9 cellular contexts compared by ENCODE assay signal in genomic region chr9:134293576-134294227, GRCh38. TPM values are rescaled to one million over a fixed set of nuclear protein-coding genes. Genes with fewer than 3 reads are reported as not detected.
DNase-seq lines count a peak whose midpoint lies in the region; ATAC-seq, FAIRE-seq and TF ChIP-seq lines count a peak whose summit lies in the region.
"Had no signal": no experiment of that assay in that cellular context is flagged by ENCODE, and none has a peak within 500 bp of the region (broad histone marks: within the 10 kb centered on the region; RNA-seq: fewer than 3 reads in every experiment).

No MANE protein-coding gene starts in this region.

- H3K18ac ChIP-seq in mesendoderm (ENCODE audit: low read length) = no peak overlapping the region

- H3K4me2 ChIP-seq in endothelial cell of umbilical vein (ENCODE audit: insufficient read depth, low read length) (no peak overlapping the region), mesendoderm (ENCODE audit: low read length) (no peak overlapping the region)

- H3K4me3 Mint-ChIP-seq in naive thymus-derived CD4-positive, alpha-beta T cell = peak overlapping the region in 9 of 10 donors; percentile 34 to 81 (median 69)
- no peak overlapping the region for H3K4me3 Mint-ChIP-seq in activated CD8-positive, alpha-beta T cell treated with anti-CD3 and anti-CD28 coated beads for 36 hours

- TF ChIP-seq POLR2A in endothelial cell of umbilical vein (IDR thresholded peaks at IDR 0.05; ENCODE audit: low read depth, low read length) (no peak), GM12892 (IDR thresholded peaks at IDR 0.05; ENCODE audit: low read depth, low read length) (no peak)

- no peaks in the 10 kb centered on the region for H3K9me3 Mint-ChIP-seq in naive thymus-derived CD4-positive, alpha-beta T cell
- H3K9me3 Mint-ChIP-seq in activated CD8-positive, alpha-beta T cell treated with anti-CD3 and anti-CD28 coated beads for 36 hours = no peaks in the 10 kb centered on the region

- ATAC-seq in naive thymus-derived CD4-positive, alpha-beta T cell = peak; percentile 54
- ATAC-seq in activated CD8-positive, alpha-beta T cell treated with anti-CD3 and anti-CD28 coated beads for 36 hours = no peak
- no peak for ATAC-seq in HG02970 (IDR thresholded peaks at IDR 0.05; ENCODE audit: low FRiP score, unreplicated experiment)

- POLR2A ChIA-PET in AG04449 (lab: Yijun Ruan, JAX) = no interaction called here
- POLR2A ChIA-PET in endothelial cell of umbilical vein (lab: Charles Lee) = no interaction called here
- POLR2A ChIA-PET in naive thymus-derived CD4-positive, alpha-beta T cell (lab: Charles Lee) = interaction anchor here (0.8 kb wide), 1 partner anchor 111 kb away, joined by 3 read pairs; no protein-coding TSS in a partner anchor
- POLR2A ChIA-PET in activated CD8-positive, alpha-beta T cell treated with anti-CD3 and anti-CD28 coated beads for 36 hours (lab: Charles Lee) = no interaction called here

- no peaks in the 10 kb centered on the region for H3K36me3 Mint-ChIP-seq in naive thymus-derived CD4-positive, alpha-beta T cell
- no peaks in the 10 kb centered on the region for H3K36me3 Mint-ChIP-seq in activated CD8-positive, alpha-beta T cell treated with anti-CD3 and anti-CD28 coated beads for 36 hours (ENCODE audit: low read depth)

- H2BK15ac ChIP-seq in mesendoderm (replicated peaks; ENCODE audit: low read depth) = no peak overlapping the region

- dilution Hi-C loops in endothelial cell of umbilical vein (cut with MboI; ENCODE audit: extremely low pct_ligation_motif_present, low sequenced_read_pairs) = no loop called here

- intact Hi-C loops in endothelial cell of umbilical vein (cut with micrococcal nuclease) = no loop called here
- intact Hi-C loops in naive thymus-derived CD4-positive, alpha-beta T cell (cut with micrococcal nuclease) = no loop called here
- intact Hi-C loops in activated CD8-positive, alpha-beta T cell treated with anti-CD3 and anti-CD28 coated beads for 36 hours (cut with micrococcal nuclease) = no loop called here

- H3K27me3 Mint-ChIP-seq in naive thymus-derived CD4-positive, alpha-beta T cell = no peaks in the 10 kb centered on the region
- H3K27me3 Mint-ChIP-seq in activated CD8-positive, alpha-beta T cell treated with anti-CD3 and anti-CD28 coated beads for 36 hours = no peaks in the 10 kb centered on the region

- H2AFZ ChIP-seq in endothelial cell of umbilical vein (ENCODE audit: low read depth, low read length) = peak overlapping the region; percentile 46

- H3K27ac Mint-ChIP-seq in naive thymus-derived CD4-positive, alpha-beta T cell = peak overlapping the region in 3 of 9 donors; percentile 42 to 81 (median 70)
- H3K27ac Mint-ChIP-seq in activated CD8-positive, alpha-beta T cell treated with anti-CD3 and anti-CD28 coated beads for 36 hours = no peak overlapping the region

- H3K4me1 ChIP-seq in endothelial cell of umbilical vein (ENCODE audit: control insufficient read depth, extremely low read depth, insufficient read depth, low read length) = no peaks in the 10 kb centered on the region
- H3K4me1 ChIP-seq in naive thymus-derived CD4-positive, alpha-beta T cell (ENCODE audit: control insufficient read depth in 2 of 2, insufficient read depth in 2 of 2, low read length in 2 of 2) = no peaks in the 10 kb centered on the region
- peaks cover 4% of the 10 kb centered on the region for H3K4me1 ChIP-seq in mesendoderm (ENCODE audit: control insufficient read depth, low read depth, low read length)

- no peak overlapping the region for H3K27ac ChIP-seq in endothelial cell of umbilical vein (ENCODE audit: insufficient read depth, low read depth, low read length)
- H3K27ac ChIP-seq in naive thymus-derived CD4-positive, alpha-beta T cell (ENCODE audit: low read depth, low read length) = no peak overlapping the region
- no peak overlapping the region for H3K27ac ChIP-seq in mesendoderm (ENCODE audit: low read depth, low read length)

- no peak overlapping the region for H4K8ac ChIP-seq in mesendoderm (ENCODE audit: low read depth, low read length)

- H2BK120ac ChIP-seq in mesendoderm (ENCODE audit: low read depth, low read length) = no peak overlapping the region

- H2BK5ac ChIP-seq in mesendoderm (ENCODE audit: low read length) = no peak overlapping the region

- no peak overlapping the region for H3K9ac ChIP-seq in endothelial cell of umbilical vein (replicated peaks; ENCODE audit: extremely low read depth, insufficient read depth, low read length)
- no peak overlapping the region for H3K9ac ChIP-seq in mesendoderm (ENCODE audit: low read length)

- H3K4ac ChIP-seq in mesendoderm (ENCODE audit: low read depth, low read length) = no peak overlapping the region

- no peaks in the 10 kb centered on the region for H3K79me1 ChIP-seq in mesendoderm (ENCODE audit: low read length)

- TF ChIP-seq CTCF in AG04449 (IDR thresholded peaks at IDR 0.05; ENCODE audit: insufficient read depth, low read length, missing control alignments) (no peak), endothelial cell of umbilical vein (IDR thresholded peaks at IDR 0.05; ENCODE audit: extremely low read depth in 1 of 2, insufficient read depth in 1 of 2, low read depth in 1 of 2, low read length in 2 of 2) (no peak)
- no peak for TF ChIP-seq CTCF in activated CD8-positive, alpha-beta T cell treated with anti-CD3 and anti-CD28 coated beads for 36 hours (IDR thresholded peaks at IDR 0.05)

- H3K23ac ChIP-seq in mesendoderm (ENCODE audit: low read length) = no peak overlapping the region

- no peak overlapping the region for H4K5ac ChIP-seq in mesendoderm (ENCODE audit: low read length)

- H3K9me3 ChIP-seq in endothelial cell of umbilical vein (replicated peaks; ENCODE audit: control insufficient read depth, insufficient read depth, low read length) = no peaks in the 10 kb centered on the region
- H3K9me3 ChIP-seq in naive thymus-derived CD4-positive, alpha-beta T cell (ENCODE audit: control insufficient read depth in 2 of 3, low read length in 3 of 3) = no peaks in the 10 kb centered on the region

- no peak for FAIRE-seq in endothelial cell of umbilical vein (lab: Jason Lieb, UNC)
- no peak for FAIRE-seq in GM12892 (lab: Jason Lieb, UNC)

- H4K20me1 ChIP-seq in endothelial cell of umbilical vein (replicated peaks; ENCODE audit: control insufficient read depth, extremely low read depth, insufficient read depth, low read length) = no peaks in the 10 kb centered on the region

- H3K79me2 ChIP-seq in endothelial cell of umbilical vein (ENCODE audit: control insufficient read depth, insufficient read depth, low read length) (no peaks in the 10 kb centered on the region), mesendoderm (ENCODE audit: control insufficient read depth, insufficient read depth, low read length) (no peaks in the 10 kb centered on the region)

- peak overlapping the region; percentile 23 for H3K4me3 ChIP-seq in AG04449 (ENCODE audit: low read depth, low read length)
- no peak overlapping the region for H3K4me3 ChIP-seq in endothelial cell of umbilical vein (replicated peaks in 1 of 3; ENCODE audit: insufficient read depth in 1 of 3, low read depth in 1 of 3, low read length in 3 of 3)
- peak overlapping the region; percentile 13 for H3K4me3 ChIP-seq in naive thymus-derived CD4-positive, alpha-beta T cell (ENCODE audit: low read length)
- H3K4me3 ChIP-seq in mesendoderm (ENCODE audit: low read length) = no peak overlapping the region

- H3K4me1 Mint-ChIP-seq in naive thymus-derived CD4-positive, alpha-beta T cell = peaks cover 0 to 14% (median 0%) of the 10 kb centered on the region in 7 donors
- peaks cover 2% of the 10 kb centered on the region for H3K4me1 Mint-ChIP-seq in activated CD8-positive, alpha-beta T cell treated with anti-CD3 and anti-CD28 coated beads for 36 hours (ENCODE audit: low read depth)

- no peak overlapping the region for H3K56ac ChIP-seq in mesendoderm (ENCODE audit: low read length)

- H2AK5ac ChIP-seq in mesendoderm (ENCODE audit: low read length) = no peak overlapping the region

- H3K27me3 ChIP-seq in endothelial cell of umbilical vein (ENCODE audit: control insufficient read depth in 2 of 2, insufficient read depth in 2 of 2, low read length in 2 of 2) = no peaks in the 10 kb centered on the region
- H3K27me3 ChIP-seq in naive thymus-derived CD4-positive, alpha-beta T cell (ENCODE audit: control insufficient read depth in 2 of 2, insufficient read depth in 2 of 2, low read length in 2 of 2) = no peaks in the 10 kb centered on the region
- H3K27me3 ChIP-seq in mesendoderm (ENCODE audit: insufficient read depth, low read length, poor library complexity) = no peaks in the 10 kb centered on the region

- no peak for DNase-seq in AG04449 (ENCODE audit: low read depth, low spot score)
- peak; percentile 67 for DNase-seq in NCI-H2171 treated with DMSO at 0.1 percent for 48 hours (lab: John Stamatoyannopoulos, UW)
- peak; percentile 5 for DNase-seq in endothelial cell of umbilical vein (ENCODE audit: low read depth, low spot score)
- peak in 4 of 9 donors; percentile 7 to 14 (median 10) for DNase-seq in naive thymus-derived CD4-positive, alpha-beta T cell
- DNase-seq in mesendoderm = no peak
- no peak for DNase-seq in activated CD8-positive, alpha-beta T cell treated with anti-CD3 and anti-CD28 coated beads for 36 hours
- no peak for DNase-seq in GM12892 (ENCODE audit: insufficient read length)
- DNase-seq: NCI-H1048 had no signal

- H3K36me3 ChIP-seq in endothelial cell of umbilical vein (ENCODE audit: control insufficient read depth in 2 of 2, extremely low read depth in 1 of 2, insufficient read depth in 2 of 2, low read length in 2 of 2) (no peaks in the 10 kb centered on the region), mesendoderm (ENCODE audit: control insufficient read depth, insufficient read depth, low read length) (no peaks in the 10 kb centered on the region)
- no peaks in the 10 kb centered on the region for H3K36me3 ChIP-seq in naive thymus-derived CD4-positive, alpha-beta T cell (ENCODE audit: control insufficient read depth in 2 of 3, insufficient read depth in 3 of 3, low read length in 3 of 3)

- CTCF ChIA-PET in AG04449 (lab: Yijun Ruan, JAX) (interaction anchor here (0.7 kb wide), 1 partner anchor 105 kb away, joined by 3 read pairs; no protein-coding TSS in a partner anchor), endothelial cell of umbilical vein (lab: Charles Lee) (interaction anchor here (0.7 to 1.4 kb wide), 2 partner anchors 17 to 117 kb away, joined by 3 read pairs; no protein-coding TSS in a partner anchor)
- CTCF ChIA-PET in naive thymus-derived CD4-positive, alpha-beta T cell (lab: Charles Lee) = no interaction called here
- CTCF ChIA-PET in activated CD8-positive, alpha-beta T cell treated with anti-CD3 and anti-CD28 coated beads for 36 hours (lab: Charles Lee) = no interaction called here

- H3K9me1 ChIP-seq in endothelial cell of umbilical vein (replicated peaks; ENCODE audit: control insufficient read depth, extremely low read depth, insufficient read depth, low read length) = no peaks in the 10 kb centered on the region

- BruUV-seq in endothelial cell of umbilical vein (replicated peaks; lab: Mats Ljungman, UMichigan) = no TSS peak

- WGBS in mesendoderm (ENCODE audit: extremely low coverage, insufficient coverage, low lambda C conversion rate) = no CpG with 5 or more reads among the region's 27 CpGs

RNA-seq across cellular contexts. Expression of gene RXRA, which starts 32.6 kb away (rescaled TPM):
- total RNA-seq in endothelial cell of umbilical vein = 37.4 and 38.9 TPM in 2 replicates
- 14.9 and 15.4 TPM in 2 replicates for polyA plus RNA-seq in endothelial cell of umbilical vein
- 13.0 and 17.0 TPM in 2 replicates for polyA plus RNA-seq in endothelial cell of umbilical vein (2011; cell fraction: cytosol; rRNA removed)
- 14.6 and 14.9 TPM in 2 replicates for polyA plus RNA-seq in endothelial cell of umbilical vein (2011; cell fraction: nucleus; rRNA removed)
- polyA plus RNA-seq in endothelial cell of umbilical vein (2012) = 20.7 and 26.0 TPM in 2 replicates
- 13.7 and 18.4 TPM in 2 replicates for polyA minus RNA-seq in endothelial cell of umbilical vein
- polyA minus RNA-seq in endothelial cell of umbilical vein (2011; cell fraction: cytosol; rRNA and poly(A)+ RNA removed) = 25.0 TPM
- 10.7 and 20.4 TPM in 2 replicates for polyA minus RNA-seq in endothelial cell of umbilical vein (2011; cell fraction: nucleus; rRNA and poly(A)+ RNA removed)
- total RNA-seq in naive thymus-derived CD4-positive, alpha-beta T cell = 10 to 100 TPM in 2 of 5 experiments, 1 to 10 TPM in 3; 5.9 to 59.5 (median 8.6) TPM
- polyA plus RNA-seq in naive thymus-derived CD4-positive, alpha-beta T cell = under 1 TPM; 0.31 TPM
- polyA plus RNA-seq in mesendoderm (2013, experiment 1 of 2) = 16.4 TPM
- 16.9 TPM for polyA plus RNA-seq in mesendoderm (2013, experiment 2 of 2)
- 10 to 100 TPM; 23.2 to 23.8 TPM for total RNA-seq in activated CD8-positive, alpha-beta T cell treated with anti-CD3 and anti-CD28 coated beads for 36 hours
- 19.7 TPM for polyA plus RNA-seq in GM12892 (2012; ENCODE audit: missing spikeins)

Comparison
In these comparisons a context has a peak if more than half of its experiments do, and no peak if none do; other contexts are left out.
1. DNase-seq: peak in NCI-H2171 treated with DMSO at 0.1 percent for 48 hours (single experiment) and endothelial cell of umbilical vein (single experiment); none in AG04449 (single experiment), mesendoderm (single experiment), activated CD8-positive, alpha-beta T cell treated with anti-CD3 and anti-CD28 coated beads for 36 hours (single experiment) and GM12892 (single experiment).
2. H3K4me3 ChIP-seq: peak in AG04449 (single experiment) and naive thymus-derived CD4-positive, alpha-beta T cell (single experiment); none in endothelial cell of umbilical vein (0 of 3) and mesendoderm (single experiment).
3. CTCF ChIA-PET loops: an anchor here in AG04449 (0.7 kb wide) and endothelial cell of umbilical vein (0.7 to 1.4 kb wide); none called in naive thymus-derived CD4-positive, alpha-beta T cell and activated CD8-positive, alpha-beta T cell treated with anti-CD3 and anti-CD28 coated beads for 36 hours.